ENCODE assay signal across 1 cellular context in the genomic region with DNA sequence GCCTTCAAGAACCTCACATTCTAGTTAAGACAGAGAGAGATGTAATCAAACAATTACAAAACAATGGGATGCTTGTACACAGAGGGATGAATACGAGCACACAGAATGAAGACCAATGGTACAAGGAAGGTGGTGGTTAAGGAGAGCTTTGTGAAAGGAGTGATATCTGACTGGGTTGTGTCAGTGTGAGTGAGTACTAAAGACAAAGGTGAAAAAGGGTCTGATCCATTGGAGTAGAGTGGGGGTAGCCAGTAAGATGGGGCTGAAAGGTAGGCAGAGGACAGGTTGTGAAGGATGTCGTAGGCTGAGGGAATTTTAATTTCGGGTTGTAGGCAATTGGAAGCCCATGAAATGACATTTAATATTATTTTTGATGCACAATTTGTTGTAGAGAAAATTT.
TF ChIP-seq lines count a peak whose summit lies in the region.

No MANE protein-coding gene starts in this region.

TF ChIP-seq in K562, 482 proteins besides CTCF, POLR2A, EP300 and RAD21 (continued from another document):
- TF ChIP-seq PRDM10 (IDR thresholded peaks at IDR 0.05; ENCODE audit: partially characterized antibody) (peak; percentile 69), TBP (optimal IDR thresholded peaks at IDR 0.05; ENCODE audit: low read depth, low read length) (no peak)
